In genomic region chr3:152360303-152360702, GRCh38 we compare ENCODE assay signal across 14 cellular contexts.
DNase-seq lines count a peak whose midpoint lies in the region; ATAC-seq and TF ChIP-seq lines count a peak whose summit lies in the region.
"Had no signal": no experiment of that assay in that cellular context is flagged by ENCODE, and none has a peak within 500 bp of the region (broad histone marks: within the 10 kb centered on the region; RNA-seq: fewer than 3 reads in every experiment).

No MANE protein-coding gene starts in this region.

- H3K4me3 ChIP-seq in PC-3 (ENCODE audit: low read length) (no peak overlapping the region), smooth muscle cell (no peak overlapping the region)
- H3K4me3 ChIP-seq: SJCRH30 had no signal

- peak overlapping the region; percentile 6 for H3K27ac Mint-ChIP-seq in activated CD4-positive, alpha-beta T cell treated with anti-CD3 and anti-CD28 coated beads, Interleukin-2, amount 10 ng/mL, durations not matched to agents 24 days and 14 days
- H3K27ac Mint-ChIP-seq in chondrocyte (ENCODE audit: unreplicated experiment) = peak overlapping the region; percentile 72

- 76% methylated on average over 2 of the region's 2 CpGs for WGBS in smooth muscle cell (ENCODE audit: low lambda C conversion rate)

- H2AFZ ChIP-seq in PC-3 (ENCODE audit: low read length) = no peak overlapping the region
- no peak overlapping the region for H2AFZ ChIP-seq in smooth muscle cell (ENCODE audit: low read depth)

- H3F3A ChIP-seq in PC-3 (ENCODE audit: low read length, unreplicated experiment) = no peaks in the 10 kb centered on the region
- no peaks in the 10 kb centered on the region for H3F3A ChIP-seq in smooth muscle cell (ENCODE audit: low read depth)

- DNase-seq in activated CD4-positive, alpha-beta T cell treated with anti-CD3 and anti-CD28 coated beads, Interleukin-2, amount 10 ng/mL, durations not matched to agents 24 days and 14 days = no peak
- DNase-seq in activated CD4-positive, alpha-beta T cell treated with anti-CD3 and anti-CD28 coated beads, Interleukin-2, amount 50 U/mL, for 4 hours = no peak
- no peak for DNase-seq in PC-3
- DNase-seq in chondrocyte (ENCODE audit: low spot score) = no peak
- no peak for DNase-seq in smooth muscle cell (lab: John Stamatoyannopoulos, UW; ENCODE audit: unreplicated experiment)
- DNase-seq in hippocampal formation (lab: John Stamatoyannopoulos, UW) = no peak
- no peak for DNase-seq in GM10266 (ENCODE audit: extremely low spot score)
- DNase-seq in OCI-M1 (lab: John Stamatoyannopoulos, UW) = no peak
- DNase-seq: activated CD4-positive, alpha-beta T cell treated with anti-CD3 and anti-CD28 coated beads for 1 hour; amygdala; NCI-H2029; retina; SJCRH30; stimulated activated naive CD4-positive, alpha-beta T cell treated with Interleukin-2 at 50 U/mL for 16 hours had no signal

- H3K4me2 ChIP-seq in PC-3 (ENCODE audit: low read length) (peak overlapping the region; percentile 36; the same call in 1 of the 2 replicates), smooth muscle cell (no peak overlapping the region)

- CTCF ChIA-PET in PC-3 (lab: Charles Lee) = no interaction called here

- no peaks in the 10 kb centered on the region for H3K9me3 Mint-ChIP-seq in activated CD4-positive, alpha-beta T cell treated with anti-CD3 and anti-CD28 coated beads, Interleukin-2, amount 10 ng/mL, durations not matched to agents 24 days and 14 days
- no peaks in the 10 kb centered on the region for H3K9me3 Mint-ChIP-seq in chondrocyte (ENCODE audit: low read depth)

- peaks cover 43% of the 10 kb centered on the region for H3K36me3 Mint-ChIP-seq in activated CD4-positive, alpha-beta T cell treated with anti-CD3 and anti-CD28 coated beads, Interleukin-2, amount 10 ng/mL, durations not matched to agents 24 days and 14 days (ENCODE audit: low read depth)
- peaks cover 3% of the 10 kb centered on the region for H3K36me3 Mint-ChIP-seq in chondrocyte (ENCODE audit: low read depth)

- H3K36me3 ChIP-seq in PC-3 (ENCODE audit: low read depth, low read length) = no peaks in the 10 kb centered on the region
- no peaks in the 10 kb centered on the region for H3K36me3 ChIP-seq in smooth muscle cell (ENCODE audit: low read depth)
- H3K36me3 ChIP-seq: SJCRH30 had no signal

- H3K9me3 ChIP-seq in PC-3 (ENCODE audit: low read length) (no peaks in the 10 kb centered on the region), smooth muscle cell (replicated peaks; ENCODE audit: low read depth) (no peaks in the 10 kb centered on the region)
- H3K9me3 ChIP-seq: SJCRH30 had no signal

- intact Hi-C loops in activated CD4-positive, alpha-beta T cell treated with anti-CD3 and anti-CD28 coated beads, Interleukin-2, amount 10 ng/mL, durations not matched to agents 24 days and 14 days (cut with micrococcal nuclease) = loop anchor here (2.0 kb wide), 1 partner anchor 22 kb away; no protein-coding TSS in a partner anchor
- intact Hi-C loops in PC-3 (cut with micrococcal nuclease) = no loop called here

- H3K27ac ChIP-seq in PC-3 (ENCODE audit: low read length) (peak overlapping the region; percentile 39), smooth muscle cell (ENCODE audit: low read depth) (peak overlapping the region; percentile 45)
- H3K27ac ChIP-seq: SJCRH30 had no signal

- H3K27me3 ChIP-seq in PC-3 (ENCODE audit: low read length) (no peaks in the 10 kb centered on the region), smooth muscle cell (ENCODE audit: low read depth) (no peaks in the 10 kb centered on the region)
- H3K27me3 ChIP-seq: SJCRH30 had no signal

- peaks cover 16% of the 10 kb centered on the region for H4K20me1 ChIP-seq in PC-3 (ENCODE audit: low read length)
- peaks cover 96% of the 10 kb centered on the region for H4K20me1 ChIP-seq in smooth muscle cell (ENCODE audit: low read depth)

- no peak overlapping the region for H3K9ac ChIP-seq in PC-3 (ENCODE audit: low read length)
- no peak overlapping the region for H3K9ac ChIP-seq in smooth muscle cell (ENCODE audit: low read depth)

- no peaks in the 10 kb centered on the region for H3K9me2 ChIP-seq in PC-3 (replicated peaks; ENCODE audit: low read length)

- H3K4me3 Mint-ChIP-seq in activated CD4-positive, alpha-beta T cell treated with anti-CD3 and anti-CD28 coated beads, Interleukin-2, amount 10 ng/mL, durations not matched to agents 24 days and 14 days = no peak overlapping the region
- no peak overlapping the region for H3K4me3 Mint-ChIP-seq in chondrocyte (ENCODE audit: unreplicated experiment)

- POLR2A ChIA-PET in PC-3 (lab: Charles Lee; ENCODE audit: unreplicated experiment) = no interaction called here

- H3K79me2 ChIP-seq in PC-3 (ENCODE audit: low read length) (peaks cover 92% of the 10 kb centered on the region), smooth muscle cell (ENCODE audit: low read depth) (peaks cover 62% of the 10 kb centered on the region)

- no peak for ATAC-seq in PC-3

- H3K4me1 ChIP-seq in PC-3 (ENCODE audit: insufficient read depth, low read length) (peaks cover 25% of the 10 kb centered on the region), smooth muscle cell (ENCODE audit: low read depth) (no peaks in the 10 kb centered on the region)
- H3K4me1 ChIP-seq: SJCRH30 had no signal

- TF ChIP-seq CTCF in PC-3 (conservative IDR thresholded peaks at IDR 0.05; ENCODE audit: low read depth, low read length) (no peak), chondrocyte (IDR thresholded peaks at IDR 0.05) (no peak), smooth muscle cell (IDR thresholded peaks at IDR 0.05; ENCODE audit: borderline replicate concordance, insufficient read depth, poor library complexity, severe bottlenecking) (no peak), GM10266 (IDR thresholded peaks at IDR 0.05; ENCODE audit: control insufficient read depth, insufficient read depth, low read depth, missing control alignments) (no peak)

- peaks cover 48% of the 10 kb centered on the region for H3K4me1 Mint-ChIP-seq in activated CD4-positive, alpha-beta T cell treated with anti-CD3 and anti-CD28 coated beads, Interleukin-2, amount 10 ng/mL, durations not matched to agents 24 days and 14 days
- H3K4me1 Mint-ChIP-seq in chondrocyte (ENCODE audit: low read depth) = peaks cover 75% of the 10 kb centered on the region

- no peaks in the 10 kb centered on the region for H3K27me3 Mint-ChIP-seq in activated CD4-positive, alpha-beta T cell treated with anti-CD3 and anti-CD28 coated beads, Interleukin-2, amount 10 ng/mL, durations not matched to agents 24 days and 14 days
- no peaks in the 10 kb centered on the region for H3K27me3 Mint-ChIP-seq in chondrocyte (ENCODE audit: low read depth)

- BruUV-seq in PC-3 (replicated peaks; lab: Mats Ljungman, UMichigan) = no TSS peak
